ENCODE assay signal across 8 cellular contexts in genomic region chr5:172770374-172770674, GRCh38. TPM values are rescaled to one million over a fixed set of nuclear protein-coding genes. Genes with fewer than 3 reads are reported as not detected.
DNase-seq lines count a peak whose midpoint lies in the region; ATAC-seq and TF ChIP-seq lines count a peak whose summit lies in the region.

No MANE protein-coding gene starts in this region.

- CTCF ChIA-PET in activated CD8-positive, alpha-beta memory T cell treated with anti-CD3 and anti-CD28 coated beads, Interleukin-2, amount 10 ng/mL, durations not matched to agents 7 days and 5 days (lab: Charles Lee) = interaction anchor here (1.1 to 4.1 kb wide), 9 partner anchors 27 to 189 kb away, joined by 3 to 30 read pairs (median 5); partner anchors contain the start of gene RPL26L1

- H3K27ac ChIP-seq in hepatocyte = peak overlapping the region; percentile 99

- peaks cover 31% of the 10 kb centered on the region for H4K20me1 ChIP-seq in hepatocyte (ENCODE audit: insufficient read depth, poor library complexity, severe bottlenecking)

- H3K27ac Mint-ChIP-seq in activated CD8-positive, alpha-beta memory T cell treated with anti-CD3 and anti-CD28 coated beads, Interleukin-2, amount 10 ng/mL, durations not matched to agents 7 days and 5 days = peak overlapping the region; percentile 70
- peak overlapping the region; percentile 98 for H3K27ac Mint-ChIP-seq in stimulated activated memory B cell treated with anti-CD40 and anti-IgM and Interleukin-4, amounts not matched to agents 10 μg/mL and 1 μg/mL and 100 μg/mL, for 72 hours

- H3K4me3 ChIP-seq in hepatocyte = peak overlapping the region; percentile 84

- no peak overlapping the region for H2AFZ ChIP-seq in hepatocyte

- H3K79me2 ChIP-seq in hepatocyte = peaks cover 32% of the 10 kb centered on the region

- peaks cover 13% of the 10 kb centered on the region for H3K36me3 Mint-ChIP-seq in activated CD8-positive, alpha-beta memory T cell treated with anti-CD3 and anti-CD28 coated beads, Interleukin-2, amount 10 ng/mL, durations not matched to agents 7 days and 5 days
- peaks cover 16% of the 10 kb centered on the region for H3K36me3 Mint-ChIP-seq in stimulated activated memory B cell treated with anti-CD40 and anti-IgM and Interleukin-4, amounts not matched to agents 10 μg/mL and 1 μg/mL and 100 μg/mL, for 72 hours

- no peak for TF ChIP-seq CTCF in hepatocyte (IDR thresholded peaks at IDR 0.05; ENCODE audit: poor library complexity)

- H3K36me3 ChIP-seq in hepatocyte (replicated peaks; ENCODE audit: insufficient read depth, low read depth) = no peaks in the 10 kb centered on the region

- H3K4me2 ChIP-seq in hepatocyte = peak overlapping the region; percentile 77

- peaks cover 41% of the 10 kb centered on the region for H3K4me1 Mint-ChIP-seq in activated CD8-positive, alpha-beta memory T cell treated with anti-CD3 and anti-CD28 coated beads, Interleukin-2, amount 10 ng/mL, durations not matched to agents 7 days and 5 days
- peaks cover 76% of the 10 kb centered on the region for H3K4me1 Mint-ChIP-seq in stimulated activated memory B cell treated with anti-CD40 and anti-IgM and Interleukin-4, amounts not matched to agents 10 μg/mL and 1 μg/mL and 100 μg/mL, for 72 hours

- no peaks in the 10 kb centered on the region for H3K9me3 ChIP-seq in hepatocyte (ENCODE audit: low read depth)

- no peak for DNase-seq in activated CD8-positive, alpha-beta memory T cell treated with anti-CD3 and anti-CD28 coated beads, Interleukin-2, amount 10 ng/mL, durations not matched to agents 7 days and 5 days
- DNase-seq in activated CD8-positive, alpha-beta memory T cell treated with anti-CD3 and anti-CD28 coated beads, Interleukin-2, amount 50 U/mL, for 48 hours = no peak
- DNase-seq in activated T-cell treated with anti-CD3 and anti-CD28 coated beads for 4 hours (peak; percentile 29), hepatocyte (ENCODE audit: low spot score) (no peak), NK-92 (lab: John Stamatoyannopoulos, UW; ENCODE audit: unreplicated experiment) (no peak), RKO (ENCODE audit: low spot score) (no peak)
- DNase-seq in NK-92 treated with Interleukin-12 subunit alpha and Interleukin-12 subunit beta, amount 100 ng/mL, for 24 hours (lab: John Stamatoyannopoulos, UW) = no peak

- no peaks in the 10 kb centered on the region for H3K27me3 Mint-ChIP-seq in activated CD8-positive, alpha-beta memory T cell treated with anti-CD3 and anti-CD28 coated beads, Interleukin-2, amount 10 ng/mL, durations not matched to agents 7 days and 5 days
- H3K27me3 Mint-ChIP-seq in stimulated activated memory B cell treated with anti-CD40 and anti-IgM and Interleukin-4, amounts not matched to agents 10 μg/mL and 1 μg/mL and 100 μg/mL, for 72 hours = no peaks in the 10 kb centered on the region

- WGBS in hepatocyte (ENCODE audit: low lambda C conversion rate, missing lambda C conversion rate) = under 1% methylated on average over 29 of the region's 29 CpGs

- H3K4me1 ChIP-seq in hepatocyte (ENCODE audit: insufficient read depth) = peaks cover 32% of the 10 kb centered on the region

- H3K4me3 Mint-ChIP-seq in activated CD8-positive, alpha-beta memory T cell treated with anti-CD3 and anti-CD28 coated beads, Interleukin-2, amount 10 ng/mL, durations not matched to agents 7 days and 5 days = peak overlapping the region; percentile 82
- peak overlapping the region; percentile 95 for H3K4me3 Mint-ChIP-seq in stimulated activated memory B cell treated with anti-CD40 and anti-IgM and Interleukin-4, amounts not matched to agents 10 μg/mL and 1 μg/mL and 100 μg/mL, for 72 hours

- no peaks in the 10 kb centered on the region for H3K27me3 ChIP-seq in hepatocyte

- H3K9me3 Mint-ChIP-seq in activated CD8-positive, alpha-beta memory T cell treated with anti-CD3 and anti-CD28 coated beads, Interleukin-2, amount 10 ng/mL, durations not matched to agents 7 days and 5 days (ENCODE audit: low read depth) = no peaks in the 10 kb centered on the region
- H3K9me3 Mint-ChIP-seq in stimulated activated memory B cell treated with anti-CD40 and anti-IgM and Interleukin-4, amounts not matched to agents 10 μg/mL and 1 μg/mL and 100 μg/mL, for 72 hours = no peaks in the 10 kb centered on the region

- ATAC-seq in activated CD8-positive, alpha-beta memory T cell treated with anti-CD3 and anti-CD28 coated beads, Interleukin-2, amount 10 ng/mL, durations not matched to agents 7 days and 5 days = no peak
- no peak for ATAC-seq in stimulated activated memory B cell treated with anti-CD40 and anti-IgM and Interleukin-4, amounts not matched to agents 10 μg/mL and 1 μg/mL and 100 μg/mL, for 72 hours

- H3K9me2 ChIP-seq in hepatocyte (replicated peaks; ENCODE audit: insufficient read depth) = no peaks in the 10 kb centered on the region

RNA-seq across cellular contexts. Expression of gene DUSP1, which starts 0.7 kb away (rescaled TPM):
- total RNA-seq in activated CD8-positive, alpha-beta memory T cell treated with anti-CD3 and anti-CD28 coated beads, Interleukin-2, amount 10 ng/mL, durations not matched to agents 7 days and 5 days = 10 to 100 TPM in 1 of 2 experiments, 1 to 10 TPM in 1; 6.5 to 32.5 TPM
- 537 and 547 TPM in 2 replicates for total RNA-seq in hepatocyte
- 583 and 682 TPM in 2 replicates for polyA plus RNA-seq in hepatocyte

Comparison
In these comparisons a context has a peak if more than half of its experiments do, and no peak if none do; other contexts are left out.
1. RNA of gene DUSP1, which starts 0.7 kb away (total RNA-seq): 537 to 547 TPM in hepatocyte; 6.5 to 32.5 TPM in activated CD8-positive, alpha-beta memory T cell treated with anti-CD3 and anti-CD28 coated beads, Interleukin-2, amount 10 ng/mL, durations not matched to agents 7 days and 5 days; every median in the first group is over 10 times any median in the second.